In the genomic region with DNA sequence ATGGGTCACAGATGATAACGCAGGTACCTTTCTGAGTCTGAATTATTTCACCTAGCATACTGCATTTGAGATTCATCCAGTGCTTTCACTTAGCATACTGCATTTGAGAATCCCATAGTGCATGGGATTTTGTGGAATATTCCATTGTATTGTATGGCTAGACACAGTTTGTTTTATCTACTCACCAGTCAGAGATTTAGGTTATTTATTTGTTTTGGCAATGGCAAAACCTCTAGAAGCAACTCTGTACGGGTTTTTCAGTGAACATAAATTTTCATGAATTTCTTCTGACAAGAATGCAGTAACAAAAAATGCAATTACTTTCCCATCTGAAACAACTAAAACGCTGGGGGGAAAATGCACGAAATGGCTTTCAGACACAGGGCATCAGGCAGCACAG, we compare ENCODE assay signal across 1 cellular context.
TF ChIP-seq lines count a peak whose summit lies in the region.

No MANE protein-coding gene starts in this region.

TF ChIP-seq in HEK293, 187 proteins besides CTCF, POLR2A, EP300 and RAD21 (continued from another document):
- TF ChIP-seq PRDM10 (tag by site-specific recombination; IDR thresholded peaks at IDR 0.05) (peak; percentile 54), ZBTB20 (tag by site-specific recombination; IDR thresholded peaks at IDR 0.05) (no peak), PRDM6 (tag by site-specific recombination; IDR thresholded peaks at IDR 0.05) (0 out of 2 replicates have a peak, but pooled peaks have one; percentile 64)
- TF ChIP-seq, protein P1, sequence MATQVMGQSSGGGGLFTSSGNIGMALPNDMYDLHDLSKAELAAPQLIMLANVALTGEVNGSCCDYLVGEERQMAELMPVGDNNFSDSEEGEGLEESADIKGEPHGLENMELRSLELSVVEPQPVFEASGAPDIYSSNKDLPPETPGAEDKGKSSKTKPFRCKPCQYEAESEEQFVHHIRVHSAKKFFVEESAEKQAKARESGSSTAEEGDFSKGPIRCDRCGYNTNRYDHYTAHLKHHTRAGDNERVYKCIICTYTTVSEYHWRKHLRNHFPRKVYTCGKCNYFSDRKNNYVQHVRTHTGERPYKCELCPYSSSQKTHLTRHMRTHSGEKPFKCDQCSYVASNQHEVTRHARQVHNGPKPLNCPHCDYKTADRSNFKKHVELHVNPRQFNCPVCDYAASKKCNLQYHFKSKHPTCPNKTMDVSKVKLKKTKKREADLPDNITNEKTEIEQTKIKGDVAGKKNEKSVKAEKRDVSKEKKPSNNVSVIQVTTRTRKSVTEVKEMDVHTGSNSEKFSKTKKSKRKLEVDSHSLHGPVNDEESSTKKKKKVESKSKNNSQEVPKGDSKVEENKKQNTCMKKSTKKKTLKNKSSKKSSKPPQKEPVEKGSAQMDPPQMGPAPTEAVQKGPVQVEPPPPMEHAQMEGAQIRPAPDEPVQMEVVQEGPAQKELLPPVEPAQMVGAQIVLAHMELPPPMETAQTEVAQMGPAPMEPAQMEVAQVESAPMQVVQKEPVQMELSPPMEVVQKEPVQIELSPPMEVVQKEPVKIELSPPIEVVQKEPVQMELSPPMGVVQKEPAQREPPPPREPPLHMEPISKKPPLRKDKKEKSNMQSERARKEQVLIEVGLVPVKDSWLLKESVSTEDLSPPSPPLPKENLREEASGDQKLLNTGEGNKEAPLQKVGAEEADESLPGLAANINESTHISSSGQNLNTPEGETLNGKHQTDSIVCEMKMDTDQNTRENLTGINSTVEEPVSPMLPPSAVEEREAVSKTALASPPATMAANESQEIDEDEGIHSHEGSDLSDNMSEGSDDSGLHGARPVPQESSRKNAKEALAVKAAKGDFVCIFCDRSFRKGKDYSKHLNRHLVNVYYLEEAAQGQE (tag by site-specific recombination; IDR thresholded peaks at IDR 0.05): no peak
TF ChIP-seq in HEK293: peak in this region for 2.
